ENCODE assay signal across 12 cellular contexts in genomic region chr5:178208540-178209227, GRCh38. TPM values are rescaled to one million over a fixed set of nuclear protein-coding genes. Genes with fewer than 3 reads are reported as not detected.
DNase-seq lines count a peak whose midpoint lies in the region; ATAC-seq and TF ChIP-seq lines count a peak whose summit lies in the region.
"Had no signal": no experiment of that assay in that cellular context is flagged by ENCODE, and none has a peak within 500 bp of the region (broad histone marks: within the 10 kb centered on the region; RNA-seq: fewer than 3 reads in every experiment).

No MANE protein-coding gene starts in this region.

- POLR2A ChIA-PET in AG04449 (lab: Yijun Ruan, JAX), result no interaction called here

- no peak for DNase-seq in AG04449 (ENCODE audit: low read depth, low spot score)
- peak; percentile 38 for DNase-seq in GM03348 (ENCODE audit: low spot score)
- peak; percentile 21 for DNase-seq in RWPE2 (ENCODE audit: low spot score)
- DNase-seq in hepatocyte (ENCODE audit: low spot score), result no peak
- no peak for DNase-seq in D341Med (ENCODE audit: low spot score)
- DNase-seq in NCI-H1092 (lab: John Stamatoyannopoulos, UW), result no peak
- no peak for DNase-seq in DMS153 treated with DMSO at 0.1 percent for 48 hours (lab: John Stamatoyannopoulos, UW; ENCODE audit: unreplicated experiment)
- DNase-seq: NCI-H2081 treated with DMSO at 0.1 percent for 48 hours had no signal

- no peak overlapping the region for H3K27ac ChIP-seq in RWPE2 (ENCODE audit: poor library complexity, severe bottlenecking)
- no peak overlapping the region for H3K27ac ChIP-seq in hepatocyte
- H3K27ac ChIP-seq: tibial artery had no signal

- H3K4me1 ChIP-seq in RWPE2 (ENCODE audit: insufficient read depth, poor library complexity, severe bottlenecking), result peaks cover 9% of the 10 kb centered on the region
- H3K4me1 ChIP-seq in hepatocyte (ENCODE audit: insufficient read depth), result peaks cover 36% of the 10 kb centered on the region

- peaks cover 42% of the 10 kb centered on the region for H3K79me2 ChIP-seq in hepatocyte

- H3K27me3 ChIP-seq in RWPE2 (ENCODE audit: insufficient read depth, poor library complexity, severe bottlenecking), result no peaks in the 10 kb centered on the region
- H3K27me3 ChIP-seq in hepatocyte, result no peaks in the 10 kb centered on the region
- H3K27me3 ChIP-seq: gastrocnemius medialis, tibial artery had no signal

- CTCF ChIA-PET in AG04449 (lab: Yijun Ruan, JAX), result interaction anchor here (0.6 to 1.6 kb wide), 2 partner anchors 23 to 668 kb away, joined by 4 read pairs; partner anchors contain the start of gene PHYKPL

- H4K20me1 ChIP-seq in hepatocyte (ENCODE audit: insufficient read depth, poor library complexity, severe bottlenecking), result peaks cover 54% of the 10 kb centered on the region

- H3K4me3 ChIP-seq in AG04449 (ENCODE audit: low read depth, low read length) (no peak overlapping the region), RWPE2 (ENCODE audit: severe bottlenecking) (no peak overlapping the region), hepatocyte (no peak overlapping the region)
- H3K4me3 ChIP-seq: gastrocnemius medialis, tibial artery had no signal

- H3K9me2 ChIP-seq in hepatocyte (replicated peaks; ENCODE audit: insufficient read depth), result no peaks in the 10 kb centered on the region

- no peak for ATAC-seq in RWPE2 (ENCODE audit: low read depth)
- no peak for ATAC-seq in HG03469 (IDR thresholded peaks at IDR 0.05; ENCODE audit: unreplicated experiment)
- ATAC-seq: gastrocnemius medialis had no signal

- no peaks in the 10 kb centered on the region for H3K9me3 ChIP-seq in RWPE2 (ENCODE audit: severe bottlenecking)
- no peaks in the 10 kb centered on the region for H3K9me3 ChIP-seq in hepatocyte (ENCODE audit: low read depth)
- H3K9me3 ChIP-seq: gastrocnemius medialis, tibial artery had no signal

- TF ChIP-seq CTCF in AG04449 (IDR thresholded peaks at IDR 0.05; ENCODE audit: insufficient read depth, low read length, missing control alignments) (peak; percentile 4), RWPE2 (IDR thresholded peaks at IDR 0.05; ENCODE audit: poor library complexity, severe bottlenecking) (no peak), hepatocyte (IDR thresholded peaks at IDR 0.05; ENCODE audit: poor library complexity) (peak; percentile 5)

- 84% methylated on average over 5 of the region's 5 CpGs for WGBS in hepatocyte (ENCODE audit: low lambda C conversion rate, missing lambda C conversion rate)

- no peak overlapping the region for H2AFZ ChIP-seq in hepatocyte

- no peak overlapping the region for H3K4me2 ChIP-seq in hepatocyte

- peaks cover 84% of the 10 kb centered on the region for H3K36me3 ChIP-seq in RWPE2 (ENCODE audit: low read depth)
- no peaks in the 10 kb centered on the region for H3K36me3 ChIP-seq in hepatocyte (replicated peaks; ENCODE audit: insufficient read depth, low read depth)

RNA-seq across cellular contexts. Expression of gene HNRNPAB, which starts 4.4 kb away (rescaled TPM):
- total RNA-seq in hepatocyte, result 83.2 and 85.2 TPM in 2 replicates
- 169 and 175 TPM in 2 replicates for polyA plus RNA-seq in hepatocyte

RNA-seq across cellular contexts. Expression of gene GMCL2, which starts 21.5 kb away (rescaled TPM):
- not detected in 2 replicates for total RNA-seq in hepatocyte
- polyA plus RNA-seq in hepatocyte, result not detected in 2 replicates
- total RNA-seq: gastrocnemius medialis, mucosa of gallbladder had no signal

RNA-seq across cellular contexts. Expression of gene PHYKPL, which starts 23.9 kb away (rescaled TPM):
- total RNA-seq in hepatocyte, result 35.4 and 40.3 TPM in 2 replicates
- polyA plus RNA-seq in hepatocyte, result 60.0 and 82.2 TPM in 2 replicates

RNA-seq across cellular contexts. Expression of gene NHP2, which starts 55.0 kb away (rescaled TPM):
- 178 and 188 TPM in 2 replicates for total RNA-seq in hepatocyte
- polyA plus RNA-seq in hepatocyte, result 148 and 149 TPM in 2 replicates

Comparison
In these comparisons a context has a peak if more than half of its experiments do, and no peak if none do; other contexts are left out.
1. DNase-seq: peak in GM03348 (single experiment) and RWPE2 (single experiment); none in AG04449 (single experiment), hepatocyte (single experiment), D341Med (single experiment), NCI-H1092 (single experiment) and DMS153 treated with DMSO at 0.1 percent for 48 hours (single experiment).